ENCODE assay signal across 18 cellular contexts in genomic region chr10:88491314-88491713, GRCh38.
"Had no signal": no experiment of that assay in that cellular context is flagged by ENCODE, and none has a peak within 500 bp of the region (broad histone marks: within the 10 kb centered on the region; RNA-seq: fewer than 3 reads in every experiment).

No MANE protein-coding gene starts in this region.

- H3K36me3 ChIP-seq: left ventricle myocardium inferior, thoracic aorta, upper lobe of right lung had no signal

- DNase-seq: activated CD4-positive, alpha-beta T cell treated with anti-CD3 and anti-CD28 coated beads, Interleukin-2, amount 50 U/mL, for 4 hours; activated CD4-positive, CD25-positive, alpha-beta regulatory T cell treated with anti-CD3 and anti-CD28 coated beads, Interleukin-2, amount 50 U/mL, for 72 hours; activated naive CD8-positive, alpha-beta T cell treated with anti-CD3 and anti-CD28 coated beads, Interleukin-2, amount 50 U/mL, for 24 hours; activated T-cell treated with anti-CD3 and anti-CD28 coated beads for 4 hours; dermis blood vessel endothelial cell; effector memory CD8-positive, alpha-beta T cell; foreskin keratinocyte; glutamatergic neuron; hypothalamus; left ventricle myocardium inferior; mesenchymal stem cell; stimulated activated CD4-positive, alpha-beta T cell treated with anti-CD3 and anti-CD28 coated beads, Interleukin-12 subunit alpha, Interleukin-12 subunit beta, amount 100 ng/mL, for 4 hours; stimulated activated CD4-positive, alpha-beta T cell treated with anti-CD3 and anti-CD28 coated beads, Interleukin-2, amount 100 ng/mL, for 24 hours; upper lobe of right lung had no signal

- H3K27ac ChIP-seq: foreskin keratinocyte, left ventricle myocardium inferior, thoracic aorta, upper lobe of right lung had no signal

- H3K4me1 ChIP-seq: foreskin keratinocyte, left ventricle myocardium inferior, upper lobe of right lung had no signal

- H3K27me3 ChIP-seq: foreskin keratinocyte, upper lobe of right lung had no signal

- H3K4me3 ChIP-seq: left ventricle myocardium inferior, thoracic aorta, upper lobe of right lung had no signal

- H3K4me3 Mint-ChIP-seq: activated naive CD4-positive, alpha-beta T cell treated with anti-CD3 and anti-CD28 coated beads for 36 hours; activated naive CD8-positive, alpha-beta T cell treated with anti-CD3 and anti-CD28 coated beads, Interleukin-2, amount 50 U/mL, for 24 hours; effector memory CD8-positive, alpha-beta T cell had no signal

- H3K27me3 Mint-ChIP-seq: activated naive CD8-positive, alpha-beta T cell treated with anti-CD3 and anti-CD28 coated beads, Interleukin-2, amount 50 U/mL, for 24 hours; effector memory CD8-positive, alpha-beta T cell had no signal

- H3K9me3 Mint-ChIP-seq: activated naive CD4-positive, alpha-beta T cell treated with anti-CD3 and anti-CD28 coated beads for 36 hours; activated T-helper 2 cell treated with anti-CD3 and anti-CD28 coated beads, Interferon-gamma antibody, Interleukin-2, Interleukin-4, amounts not matched to agents 10 μg/mL and 5 μg/mL and 100 μg/mL, durations not matched to agents 14 hours and 24 hours and 36 hours had no signal

- H3K9me3 ChIP-seq: left ventricle myocardium inferior, thoracic aorta, upper lobe of right lung had no signal

- H3K27ac Mint-ChIP-seq: activated naive CD4-positive, alpha-beta T cell treated with anti-CD3 and anti-CD28 coated beads for 36 hours; activated naive CD8-positive, alpha-beta T cell treated with anti-CD3 and anti-CD28 coated beads, Interleukin-2, amount 50 U/mL, for 24 hours; activated T-helper 2 cell treated with anti-CD3 and anti-CD28 coated beads, Interferon-gamma antibody, Interleukin-2, Interleukin-4, amounts not matched to agents 10 μg/mL and 5 μg/mL and 100 μg/mL, durations not matched to agents 14 hours and 24 hours and 36 hours; effector memory CD8-positive, alpha-beta T cell had no signal

- ATAC-seq: activated naive CD8-positive, alpha-beta T cell treated with anti-CD3 and anti-CD28 coated beads, Interleukin-2, amount 50 U/mL, for 24 hours; effector memory CD8-positive, alpha-beta T cell; foreskin keratinocyte; naive thymus-derived CD8-positive, alpha-beta T cell; upper lobe of right lung had no signal
